ENCODE assay signal across 9 cellular contexts in the genomic region with DNA sequence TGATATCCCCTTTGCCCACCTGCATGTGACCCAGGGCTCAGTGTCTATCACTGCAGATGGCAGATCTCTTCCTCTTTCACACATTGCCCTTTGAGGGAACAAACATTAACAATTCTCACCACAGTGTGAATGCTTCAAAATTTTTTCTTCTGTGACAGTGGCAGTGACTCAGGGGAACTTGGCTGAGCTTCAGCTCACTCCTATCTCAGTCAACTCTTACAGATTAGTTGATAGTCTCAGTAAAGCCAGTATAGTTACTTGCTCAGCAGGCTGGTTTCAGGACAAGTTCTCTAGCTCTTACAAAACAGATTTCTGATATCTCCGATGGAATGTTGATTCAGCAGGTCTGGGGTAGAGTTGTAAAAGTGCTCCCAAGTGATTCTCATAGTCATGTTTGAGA.
DNase-seq lines count a peak whose midpoint lies in the region; ATAC-seq and TF ChIP-seq lines count a peak whose summit lies in the region.
"Had no signal": no experiment of that assay in that cellular context is flagged by ENCODE, and none has a peak within 500 bp of the region (broad histone marks: within the 10 kb centered on the region; RNA-seq: fewer than 3 reads in every experiment).

No MANE protein-coding gene starts in this region.

- DNase-seq in GM12865 (ENCODE audit: low read depth): peak; percentile 6
- peak; percentile 53 for DNase-seq in OCI-M1 (lab: John Stamatoyannopoulos, UW)
- DNase-seq in KBM-7: no peak
- no peak for DNase-seq in central memory CD4-positive, alpha-beta T cell
- DNase-seq in activated effector memory CD4-positive, alpha-beta T cell treated with Interleukin-2 at 50 U/mL for 16 hours: no peak
- DNase-seq in activated T-cell treated with anti-CD3 and anti-CD28 coated beads, Interleukin-2, amount 50 U/mL, for 72 hours: no peak
- DNase-seq: uterus had no signal

- H3K27me3 Mint-ChIP-seq in activated T-cell treated with anti-CD3 and anti-CD28 coated beads, Interleukin-2, amount 50 U/mL, for 72 hours (ENCODE audit: low read depth): no peaks in the 10 kb centered on the region

- no peak for ATAC-seq in activated T-cell treated with anti-CD3 and anti-CD28 coated beads, Interleukin-2, amount 50 U/mL, for 72 hours (replicated peaks in 1 of 2)

- H3K9ac ChIP-seq in parathyroid adenoma: no peak overlapping the region

- H3K4me1 ChIP-seq in esophagus (ENCODE audit: control insufficient read depth in 2 of 2, insufficient read depth in 2 of 2, low read length in 1 of 2) (peaks cover 0 to 9% of the 10 kb centered on the region in 2 donors), parathyroid adenoma (peaks cover 9% of the 10 kb centered on the region)
- H3K4me1 ChIP-seq: uterus had no signal

- H3K9me3 ChIP-seq in esophagus (ENCODE audit: control insufficient read depth in 2 of 2, insufficient read depth in 1 of 2, low read depth in 1 of 2, low read length in 1 of 2) (no peaks in the 10 kb centered on the region), parathyroid adenoma (ENCODE audit: control insufficient read depth, low read length) (no peaks in the 10 kb centered on the region)
- H3K9me3 ChIP-seq: uterus had no signal

- H3K27ac Mint-ChIP-seq in activated T-cell treated with anti-CD3 and anti-CD28 coated beads, Interleukin-2, amount 50 U/mL, for 72 hours: no peak overlapping the region

- peak overlapping the region; percentile 22 for H2AFZ ChIP-seq in parathyroid adenoma

- no peaks in the 10 kb centered on the region for H3K9me3 Mint-ChIP-seq in activated T-cell treated with anti-CD3 and anti-CD28 coated beads, Interleukin-2, amount 50 U/mL, for 72 hours

- H3K36me3 ChIP-seq in esophagus (ENCODE audit: control insufficient read depth in 2 of 2, insufficient read depth in 2 of 2, low read length in 1 of 2) (no peaks in the 10 kb centered on the region), parathyroid adenoma (ENCODE audit: control insufficient read depth, insufficient read depth, low read length) (no peaks in the 10 kb centered on the region)
- H3K36me3 ChIP-seq: uterus had no signal

- no peak overlapping the region for H3K4me3 Mint-ChIP-seq in activated T-cell treated with anti-CD3 and anti-CD28 coated beads, Interleukin-2, amount 50 U/mL, for 72 hours

- no peak for TF ChIP-seq CTCF in GM12865 (IDR thresholded peaks at IDR 0.05; ENCODE audit: insufficient read depth, low read depth, low read length, missing control alignments)
- no peak for TF ChIP-seq CTCF in parathyroid adenoma (IDR thresholded peaks at IDR 0.05)

- H3K79me2 ChIP-seq in parathyroid adenoma: no peaks in the 10 kb centered on the region

- H3K4me1 Mint-ChIP-seq in activated T-cell treated with anti-CD3 and anti-CD28 coated beads, Interleukin-2, amount 50 U/mL, for 72 hours (ENCODE audit: low read depth): no peaks in the 10 kb centered on the region

- 38 to 47% methylated on average over 1 of the region's 1 CpG for WGBS in esophagus, 2 donors

- peak overlapping the region; percentile 48 for H3K4me2 ChIP-seq in parathyroid adenoma (ENCODE audit: low read length)

- H3K36me3 Mint-ChIP-seq in activated T-cell treated with anti-CD3 and anti-CD28 coated beads, Interleukin-2, amount 50 U/mL, for 72 hours (ENCODE audit: insufficient read depth in 2 of 2): no peaks in the 10 kb centered on the region

- H3K4me3 ChIP-seq in GM12865 (ENCODE audit: low read depth, low read length): no peak overlapping the region
- no peak overlapping the region for H3K4me3 ChIP-seq in esophagus (ENCODE audit: low read depth in 1 of 2, low read length in 2 of 2)
- no peak overlapping the region for H3K4me3 ChIP-seq in parathyroid adenoma (ENCODE audit: low read depth, low read length)
- H3K4me3 ChIP-seq: uterus had no signal

- peak overlapping the region; percentile 51 to 53 for H3K27ac ChIP-seq in esophagus (ENCODE audit: low read depth in 2 of 2, low read length in 1 of 2)
- H3K27ac ChIP-seq in parathyroid adenoma: no peak overlapping the region
- H3K27ac ChIP-seq: uterus had no signal

- in situ Hi-C loops in KBM-7 (cut with MboI; ENCODE audit: low pct_unique_long_range_greater_than_20kb, low sequenced_read_pairs): no loop called here

- H3K27me3 ChIP-seq in esophagus (ENCODE audit: control insufficient read depth in 1 of 2, insufficient read depth in 2 of 2, low read length in 2 of 2) (no peaks in the 10 kb centered on the region), parathyroid adenoma (ENCODE audit: control insufficient read depth, insufficient read depth, low read length) (no peaks in the 10 kb centered on the region)
- H3K27me3 ChIP-seq: uterus had no signal

Comparison
In these comparisons a context has a peak if more than half of its experiments do, and no peak if none do; other contexts are left out.
1. DNase-seq: peak in GM12865 (single experiment) and OCI-M1 (single experiment); none in KBM-7 (single experiment), central memory CD4-positive, alpha-beta T cell (single experiment), activated effector memory CD4-positive, alpha-beta T cell treated with Interleukin-2 at 50 U/mL for 16 hours (single experiment) and activated T-cell treated with anti-CD3 and anti-CD28 coated beads, Interleukin-2, amount 50 U/mL, for 72 hours (0 of 2).